ENCODE assay signal across 27 cellular contexts in the genomic region with DNA sequence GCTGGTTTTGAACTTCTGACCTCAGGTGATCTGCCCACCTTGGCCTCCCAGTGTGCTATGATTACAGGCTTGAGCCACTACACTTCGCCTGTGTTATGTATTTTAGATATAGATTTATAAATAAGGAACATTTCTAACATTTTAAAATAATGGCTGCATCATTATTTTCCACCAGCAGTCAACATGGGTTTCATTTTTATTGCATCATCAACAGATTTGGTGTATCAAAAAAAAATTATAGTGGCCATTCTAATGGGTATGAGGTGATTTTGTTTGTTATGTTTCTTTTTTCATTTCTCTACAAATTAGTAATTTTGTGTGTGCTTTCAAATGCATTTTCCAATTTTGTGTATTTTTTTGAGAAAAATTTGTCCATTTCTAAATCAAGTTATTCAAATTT. TPM values are rescaled to one million over a fixed set of nuclear protein-coding genes. Genes with fewer than 3 reads are reported as not detected.
DNase-seq lines count a peak whose midpoint lies in the region; ATAC-seq, FAIRE-seq and TF ChIP-seq lines count a peak whose summit lies in the region.
"Had no signal": no experiment of that assay in that cellular context is flagged by ENCODE, and none has a peak within 500 bp of the region (broad histone marks: within the 10 kb centered on the region; RNA-seq: fewer than 3 reads in every experiment).

No MANE protein-coding gene starts in this region.

- TF ChIP-seq POLR2A in HepG2 (IDR thresholded peaks at IDR 0.05; ENCODE audit: insufficient read depth in 1 of 2, low read depth in 2 of 2, low read length in 2 of 2) = no peak
- no peak for TF ChIP-seq POLR2A in right lobe of liver (IDR thresholded peaks at IDR 0.05)
- TF ChIP-seq POLR2A in K562 (conservative IDR thresholded peaks at IDR 0.05) = no peak
- TF ChIP-seq POLR2A in gastroesophageal sphincter (IDR thresholded peaks at IDR 0.05) = no peak

- DNase-seq in HepG2 (ENCODE audit: low spot score) (no peak), right lobe of liver (no peak), K562 (ENCODE audit: extremely low read depth in 1 of 4, low spot score in 3 of 4) (no peak), kidney (no peak), GM20000 (ENCODE audit: low spot score) (no peak), CD14-positive monocyte (ENCODE audit: low spot score) (no peak)
- DNase-seq in NK-92 treated with Interleukin-12 subunit alpha and Interleukin-12 subunit beta, amount 100 ng/mL, for 24 hours (lab: John Stamatoyannopoulos, UW) = no peak
- DNase-seq: ACHN; AML-193; BE2C; C1 segment of cervical spinal cord; CD4-positive, CD25-positive, alpha-beta regulatory T cell; CD8-positive, alpha-beta T cell; DMS 273 treated with DMSO at 0.1 percent for 48 hours; DMS79; EL; GF-D8; GM23248; H7; HCEC 1CT had no signal

- H3K27ac ChIP-seq in HepG2 (ENCODE audit: extremely low read length, insufficient read depth, low read length) (no peak overlapping the region), right lobe of liver (no peak overlapping the region), K562 (ENCODE audit: extremely low read depth, low read depth, low read length) (no peak overlapping the region), kidney (ENCODE audit: low read depth in 2 of 2, low read length in 2 of 2) (no peak overlapping the region), gastroesophageal sphincter (no peak overlapping the region)
- H3K27ac ChIP-seq: 22Rv1, A549, GM23248 had no signal

- H3K4me1 Mint-ChIP-seq in CD14-positive monocyte = no peaks in the 10 kb centered on the region

- intact Hi-C loops in HepG2 (cut with micrococcal nuclease; ENCODE audit: unreplicated experiment) = no loop called here
- intact Hi-C loops in right lobe of liver (cut with DNase I) = no loop called here
- intact Hi-C loops in K562 (cut with micrococcal nuclease) = no loop called here
- intact Hi-C loops in kidney (cut with DNase I) = no loop called here
- intact Hi-C loops in CD14-positive monocyte (cut with micrococcal nuclease) = no loop called here

- FAIRE-seq in HepG2 (lab: Jason Lieb, UNC) (no peak), K562 (lab: Jason Lieb, UNC) (no peak), kidney (lab: Jason Lieb, UNC) (peak; percentile 90)
- FAIRE-seq: A549, D721Med, GM12891, GM18507, H1 had no signal

- no peak for TF ChIP-seq EP300 in HepG2 (IDR thresholded peaks at IDR 0.05; ENCODE audit: low read depth in 2 of 2, low read length in 2 of 2)
- TF ChIP-seq EP300 in HepG2 (CRISPR knock-in tag; IDR thresholded peaks at IDR 0.05; ENCODE audit: borderline replicate concordance) = no peak
- no peak for TF ChIP-seq EP300 in K562 (IDR thresholded peaks at IDR 0.05; ENCODE audit: low read length)
- no peak for TF ChIP-seq EP300 in gastroesophageal sphincter (IDR thresholded peaks at IDR 0.05)

- H3K27ac Mint-ChIP-seq in CD14-positive monocyte = no peak overlapping the region
- H3K27ac Mint-ChIP-seq: CD4-positive, CD25-positive, alpha-beta regulatory T cell; CD8-positive, alpha-beta T cell had no signal

- H3K4me2 ChIP-seq in HepG2 (ENCODE audit: low read depth, low read length) (no peak overlapping the region), K562 (ENCODE audit: insufficient read depth, low read length) (no peak overlapping the region)
- H3K4me2 ChIP-seq: A549 had no signal

- H3K36me3 ChIP-seq in HepG2 (replicated peaks in 1 of 2; ENCODE audit: control insufficient read depth in 1 of 2, insufficient read depth in 2 of 2, low read length in 2 of 2) = peaks cover 12 to 47% of the 10 kb centered on the region in 2 experiments; a peak in 4 of 5 replicates
- peaks cover 0 to 8% (median 2%) of the 10 kb centered on the region in 4 donors for H3K36me3 ChIP-seq in right lobe of liver
- H3K36me3 ChIP-seq in K562 (ENCODE audit: control insufficient read depth, insufficient read depth, low read length) = peaks cover 13% of the 10 kb centered on the region; the same call in 1 of the 3 replicates
- peaks cover 3 to 13% of the 10 kb centered on the region in 2 donors for H3K36me3 ChIP-seq in kidney (ENCODE audit: control insufficient read depth in 1 of 2, insufficient read depth in 2 of 2, low read length in 2 of 2)
- peaks cover 0 to 75% of the 10 kb centered on the region in 2 donors for H3K36me3 ChIP-seq in gastroesophageal sphincter

- 87% methylated on average over 1 of the region's 1 CpG for WGBS in HepG2 (ENCODE audit: low lambda C conversion rate)
- WGBS in right lobe of liver (ENCODE audit: insufficient coverage, low coverage, low lambda C conversion rate, missing lambda C conversion rate) = 92% methylated on average over 1 of the region's 1 CpG
- WGBS in K562 (ENCODE audit: insufficient coverage, low coverage, missing lambda C conversion rate) = 33% methylated on average over 1 of the region's 1 CpG
- WGBS in gastroesophageal sphincter (ENCODE audit: low coverage in 1 of 2), 2 donors = 100% methylated on average over 1 of the region's 1 CpG; no CpG with 5 or more reads in 1 of the 2 donors

- H3K27me3 ChIP-seq in HepG2 (ENCODE audit: control insufficient read depth in 1 of 2, insufficient read depth in 2 of 2, low read length in 2 of 2) = no peaks in the 10 kb centered on the region
- H3K27me3 ChIP-seq in right lobe of liver = no peaks in the 10 kb centered on the region
- no peaks in the 10 kb centered on the region for H3K27me3 ChIP-seq in K562 (ENCODE audit: control insufficient read depth in 2 of 2, insufficient read depth in 2 of 2, low read length in 2 of 2)
- H3K27me3 ChIP-seq in gastroesophageal sphincter = no peaks in the 10 kb centered on the region
- H3K27me3 ChIP-seq: BE2C had no signal

- no peaks in the 10 kb centered on the region for H3K27me3 Mint-ChIP-seq in CD14-positive monocyte (ENCODE audit: low read depth in 3 of 3)
- H3K27me3 Mint-ChIP-seq: CD4-positive, CD25-positive, alpha-beta regulatory T cell had no signal

- H3K9me3 ChIP-seq in HepG2 (ENCODE audit: low read length) = peaks cover 60% of the 10 kb centered on the region
- H3K9me3 ChIP-seq in right lobe of liver = peaks cover 0 to 41% (median 14%) of the 10 kb centered on the region in 4 donors
- peaks cover 12% of the 10 kb centered on the region for H3K9me3 ChIP-seq in K562 (replicated peaks; ENCODE audit: control insufficient read depth, insufficient read depth, low read depth, low read length)
- H3K9me3 ChIP-seq in kidney (ENCODE audit: control insufficient read depth in 1 of 2, low read length in 2 of 2) = peaks cover 0 to 3% of the 10 kb centered on the region in 2 donors
- no peaks in the 10 kb centered on the region for H3K9me3 ChIP-seq in gastroesophageal sphincter
- H3K9me3 ChIP-seq: BE2C had no signal

- BruUV-seq in HepG2 (replicated peaks; lab: Mats Ljungman, UMichigan) = no TSS peak
- BruUV-seq in K562 (replicated peaks; lab: Mats Ljungman, UMichigan) = no TSS peak

- POLR2A ChIA-PET in HepG2 (lab: Yijun Ruan, JAX) (no interaction called here), K562 (lab: Yijun Ruan, JAX) (no interaction called here)

- no peak overlapping the region for H2AFZ ChIP-seq in HepG2 (ENCODE audit: low read length)
- H2AFZ ChIP-seq in K562 (ENCODE audit: low read depth, low read length) = no peak overlapping the region
- H2AFZ ChIP-seq: GM23248 had no signal

- peaks cover 19 to 87% (median 72%) of the 10 kb centered on the region in 7 donors for H3K9me3 Mint-ChIP-seq in CD14-positive monocyte

- H4K20me1 ChIP-seq in HepG2 (ENCODE audit: insufficient read depth, low read length) (no peaks in the 10 kb centered on the region), K562 (replicated peaks; ENCODE audit: control insufficient read depth, insufficient read depth, low read length) (no peaks in the 10 kb centered on the region)

- H3K4me3 Mint-ChIP-seq in CD14-positive monocyte = no peak overlapping the region
- H3K4me3 Mint-ChIP-seq: CD4-positive, CD25-positive, alpha-beta regulatory T cell; CD8-positive, alpha-beta T cell had no signal

- no peaks in the 10 kb centered on the region for H3K9me1 ChIP-seq in K562 (ENCODE audit: control insufficient read depth, insufficient read depth, low read length)

- H3K36me3 Mint-ChIP-seq in CD14-positive monocyte = peaks cover 43 to 65% of the 10 kb centered on the region in 2 donors

- TF ChIP-seq CTCF in HepG2 (CRISPR knock-in tag; IDR thresholded peaks at IDR 0.05) (no peak), right lobe of liver (IDR thresholded peaks at IDR 0.05) (no peak), K562 (IDR thresholded peaks at IDR 0.05 in 2 of 3, conservative IDR thresholded peaks at IDR 0.05 in 1 of 3; ENCODE audit: insufficient read depth in 2 of 3, low read depth in 1 of 3, low read length in 3 of 3) (no peak), kidney (IDR thresholded peaks at IDR 0.05; ENCODE audit: borderline replicate concordance, extremely low read depth, insufficient read depth) (no peak), GM20000 (IDR thresholded peaks at IDR 0.05; ENCODE audit: extremely low read depth, missing control alignments) (no peak), gastroesophageal sphincter (IDR thresholded peaks at IDR 0.05) (no peak), CD14-positive monocyte (IDR thresholded peaks at IDR 0.05) (no peak)

- H3K9ac ChIP-seq in HepG2 (ENCODE audit: insufficient read depth, low read depth, low read length) = no peak overlapping the region
- H3K9ac ChIP-seq in K562 (ENCODE audit: insufficient read depth in 1 of 2, low read depth in 2 of 2, low read length in 2 of 2) = no peak overlapping the region
- H3K9ac ChIP-seq in kidney (ENCODE audit: low read length in 2 of 2) = no peak overlapping the region
- H3K9ac ChIP-seq: GM23248 had no signal

- H3K4me1 ChIP-seq in HepG2 (ENCODE audit: insufficient read depth, low read length) (no peaks in the 10 kb centered on the region), right lobe of liver (no peaks in the 10 kb centered on the region), K562 (replicated peaks in 1 of 2; ENCODE audit: control insufficient read depth in 2 of 2, insufficient read depth in 2 of 2, low read length in 2 of 2) (no peaks in the 10 kb centered on the region), kidney (ENCODE audit: control insufficient read depth in 1 of 2, insufficient read depth in 1 of 2, low read depth in 1 of 2, low read length in 2 of 2) (no peaks in the 10 kb centered on the region), gastroesophageal sphincter (no peaks in the 10 kb centered on the region)
- H3K4me1 ChIP-seq: A549, BE2C had no signal

- CTCF ChIA-PET in HepG2 (lab: Yijun Ruan, JAX; ENCODE audit: low intra/inter-chr PET ratio, low total read pairs) = no interaction called here
- CTCF ChIA-PET in K562 (lab: Yijun Ruan, JAX; ENCODE audit: low intra/inter-chr PET ratio) = no interaction called here

- no peak for TF ChIP-seq RAD21 in HepG2 (CRISPR knock-in tag; IDR thresholded peaks at IDR 0.05)
- no peak for TF ChIP-seq RAD21 in K562 (CRISPR knock-in tag; conservative IDR thresholded peaks at IDR 0.05 in 1 of 2, IDR thresholded peaks at IDR 0.05 in 1 of 2)

- H3K4me3 ChIP-seq in HepG2 (replicated peaks in 1 of 3; ENCODE audit: insufficient read depth in 1 of 3, low read depth in 2 of 3, low read length in 3 of 3) = no peak overlapping the region
- H3K4me3 ChIP-seq in right lobe of liver = no peak overlapping the region
- no peak overlapping the region for H3K4me3 ChIP-seq in K562
- no peak overlapping the region for H3K4me3 ChIP-seq in kidney (ENCODE audit: low read length in 2 of 2)
- H3K4me3 ChIP-seq in gastroesophageal sphincter = no peak overlapping the region
- H3K4me3 ChIP-seq: A549, GM23248 had no signal

- H3K79me2 ChIP-seq in HepG2 (ENCODE audit: insufficient read depth, low read length) = no peaks in the 10 kb centered on the region
- H3K79me2 ChIP-seq in K562 (ENCODE audit: control insufficient read depth, insufficient read depth, low read length) = no peaks in the 10 kb centered on the region

- no peak for ATAC-seq in HepG2
- ATAC-seq in right lobe of liver = no peak
- no peak for ATAC-seq in K562
- no peak for ATAC-seq in gastroesophageal sphincter
- ATAC-seq: A549; CD8-positive, alpha-beta T cell had no signal

- in situ Hi-C loops in HepG2 (cut with HindIII; ENCODE audit: extremely low pct_ligation_motif_present, low pct_unique_long_range_greater_than_20kb) (no loop called here), K562 (cut with MboI) (no loop called here)

RNA-seq across cellular contexts. Expression of a gene that starts 16.2 kb away (rescaled TPM):
- total RNA-seq in HepG2 (2016; rRNA removed; fragmentation: Illumina TruSeq; extraction: Trizol) = 0.66 and 1.0 TPM in 2 replicates
- total RNA-seq in HepG2 (2016; cell fraction: cytosol; rRNA removed; fragmentation: Illumina TruSeq; extraction: Trizol; ENCODE audit: low read depth) = 0.30 and 0.35 TPM in 2 replicates
- 0.61 and 0.97 TPM in 2 replicates for total RNA-seq in HepG2 (2016; cell fraction: insoluble cytoplasmic fraction; rRNA removed; fragmentation: Illumina TruSeq; extraction: Trizol)
- total RNA-seq in HepG2 (2016; cell fraction: membrane; rRNA removed; fragmentation: Illumina TruSeq; extraction: Trizol) = 0.24 and 0.56 TPM in 2 replicates
- 0.40 and 0.97 TPM in 2 replicates for total RNA-seq in HepG2 (2016; cell fraction: nucleus; rRNA removed; fragmentation: Illumina TruSeq; extraction: Trizol)
- 0.25 and 0.49 TPM in 2 replicates for polyA plus RNA-seq in HepG2 (2011; rRNA removed)
- 0.24 and 0.35 TPM in 2 replicates for polyA plus RNA-seq in HepG2 (2011; cell fraction: cytosol; rRNA removed)
- polyA plus RNA-seq in HepG2 (2011; cell fraction: nucleus; rRNA removed) = 0.32 and 0.40 TPM in 2 replicates
- polyA plus RNA-seq in HepG2 (2012) = 0.40 and 0.59 TPM in 2 replicates
- polyA plus RNA-seq in HepG2 (2016; cell fraction: cytosol; fragmentation: Illumina TruSeq; extraction: Trizol; ENCODE audit: low read depth) = 0.07 and 0.24 TPM in 2 replicates
- 0.87 and 1.4 TPM in 2 replicates for polyA plus RNA-seq in HepG2 (2016; cell fraction: insoluble cytoplasmic fraction; fragmentation: Illumina TruSeq; extraction: Trizol; ENCODE audit: low read depth)
- 0.13 and 0.23 TPM in 2 replicates for polyA plus RNA-seq in HepG2 (2016; cell fraction: membrane; fragmentation: Illumina TruSeq; extraction: Trizol; ENCODE audit: low read depth)
- 0.73 and 1.4 TPM in 2 replicates for polyA plus RNA-seq in HepG2 (2016; cell fraction: nucleus; fragmentation: Illumina TruSeq; extraction: Trizol; ENCODE audit: insufficient read depth, low read depth)
- polyA minus RNA-seq in HepG2 (2011; rRNA and poly(A)+ RNA removed; ENCODE audit: low replicate concordance) = 0.07 and 0.24 TPM in 2 replicates
- polyA minus RNA-seq in HepG2 (2011; cell fraction: cytosol; rRNA and poly(A)+ RNA removed) = not detected in 2 replicates
- 1.4 and 2.0 TPM in 2 replicates for polyA minus RNA-seq in HepG2 (2011; cell fraction: nucleus; rRNA and poly(A)+ RNA removed)
- total RNA-seq in right lobe of liver = 1 to 10 TPM in 2 of 6 experiments, under 1 TPM in 4; 0.35 to 1.6 (median 0.81) TPM
- 16.7 and 33.6 TPM in 2 replicates for total RNA-seq in K562 (2011; cell fraction: chromatin; rRNA removed; ENCODE audit: low replicate concordance)
- 15.0 and 22.9 TPM in 2 replicates for total RNA-seq in K562 (2011; cell fraction: nucleolus; rRNA removed)
- 27.9 and 42.9 TPM in 2 replicates for total RNA-seq in K562 (2011; cell fraction: nucleoplasm; rRNA removed)
- total RNA-seq in K562 (2014; rRNA removed) = 11.1 and 11.4 TPM in 2 replicates
- 23.4 and 24.0 TPM in 2 replicates for total RNA-seq in K562 (2014; rRNA removed; fragmentation: Illumina TruSeq; extraction: Trizol)
- total RNA-seq in K562 (2015; rRNA removed; fragmentation: Illumina TruSeq; extraction: Trizol) = 23.9 and 24.0 TPM in 2 replicates
- total RNA-seq in K562 (2021) = 11.6 and 14.1 TPM in 2 replicates
- 7.3 and 12.0 TPM in 2 replicates for polyA plus RNA-seq in K562 (2011; rRNA removed)
- 6.1 and 6.6 TPM in 2 replicates for polyA plus RNA-seq in K562 (2011; cell fraction: cytosol; rRNA removed)
- polyA plus RNA-seq in K562 (2011; cell fraction: nucleus; rRNA removed) = 4.2 and 6.2 TPM in 2 replicates
- 11.8 and 36.1 TPM in 2 replicates for polyA plus RNA-seq in K562 (2012)
- 19.9 and 26.3 TPM in 2 replicates for polyA plus RNA-seq in K562 (2014; fragmentation: Illumina TruSeq; extraction: Trizol)
- 10 to 100 TPM; 17.1 to 26.3 TPM for polyA plus RNA-seq in K562 (2014; fragmentation: Nextera tagmentation; extraction: Ambion mirVana)
- polyA plus RNA-seq in K562 (2014; rRNA removed) = 13.5 and 16.7 TPM in 2 replicates
- polyA minus RNA-seq in K562 (2011; rRNA and poly(A)+ RNA removed) = 15.3 and 18.9 TPM in 2 replicates
- 4.0 and 7.7 TPM in 2 replicates for polyA minus RNA-seq in K562 (2011; cell fraction: cytosol; rRNA and poly(A)+ RNA removed)
- polyA minus RNA-seq in K562 (2011; cell fraction: nucleus; rRNA and poly(A)+ RNA removed) = 7.4 and 9.8 TPM in 2 replicates
- total RNA-seq in kidney = 4.5 TPM
- 1.9 TPM for polyA plus RNA-seq in kidney (ENCODE audit: insufficient read depth, low read depth, low replicate concordance)
- total RNA-seq in gastroesophageal sphincter = 1 to 10 TPM; 1.7 to 6.1 (median 2.9) TPM
- 1 to 10 TPM; 2.4 to 4.6 TPM for polyA plus RNA-seq in CD14-positive monocyte
- total RNA-seq: H7 had no signal
- polyA plus RNA-seq: A549 had no signal

RNA-seq across cellular contexts. Expression of a gene that starts 18.9 kb away (rescaled TPM):
- total RNA-seq in HepG2 (2016; rRNA removed; fragmentation: Illumina TruSeq; extraction: Trizol) (10.6 and 12.8 TPM in 2 replicates), right lobe of liver (1 to 10 TPM; 3.6 to 6.7 (median 4.4) TPM), K562 (2014; rRNA removed) (5.6 and 6.0 TPM in 2 replicates), K562 (2014; rRNA removed; fragmentation: Illumina TruSeq; extraction: Trizol) (12.6 and 13.0 TPM in 2 replicates), K562 (2015; rRNA removed; fragmentation: Illumina TruSeq; extraction: Trizol) (11.3 and 14.3 TPM in 2 replicates), K562 (2021) (7.5 and 8.0 TPM in 2 replicates), kidney (15.3 TPM), gastroesophageal sphincter (10 to 100 TPM in 2 of 4 donors, 1 to 10 TPM in 2; 7.0 to 17.3 (median 9.5) TPM)
- 1.2 and 1.7 TPM in 2 replicates for total RNA-seq in HepG2 (2016; cell fraction: cytosol; rRNA removed; fragmentation: Illumina TruSeq; extraction: Trizol; ENCODE audit: low read depth)
- 10.1 and 11.6 TPM in 2 replicates for total RNA-seq in HepG2 (2016; cell fraction: insoluble cytoplasmic fraction; rRNA removed; fragmentation: Illumina TruSeq; extraction: Trizol)
- total RNA-seq in HepG2 (2016; cell fraction: membrane; rRNA removed; fragmentation: Illumina TruSeq; extraction: Trizol) = 4.2 and 8.1 TPM in 2 replicates
- 12.7 and 17.2 TPM in 2 replicates for total RNA-seq in HepG2 (2016; cell fraction: nucleus; rRNA removed; fragmentation: Illumina TruSeq; extraction: Trizol)
- polyA plus RNA-seq in HepG2 (2011; rRNA removed) (3.5 and 3.6 TPM in 2 replicates), K562 (2011; rRNA removed) (7.2 and 8.1 TPM in 2 replicates), K562 (2014; fragmentation: Illumina TruSeq; extraction: Trizol) (11.7 and 14.4 TPM in 2 replicates), K562 (2014; fragmentation: Nextera tagmentation; extraction: Ambion mirVana) (1 to 10 TPM; 4.0 to 6.9 TPM), K562 (2014; rRNA removed) (7.4 TPM in 2 replicates), kidney (ENCODE audit: insufficient read depth, low read depth, low replicate concordance) (5.4 TPM), CD14-positive monocyte (1 to 10 TPM in 1 of 2 donors, under 1 TPM in 1; 0.45 to 1.5 TPM)
- 1.4 and 2.5 TPM in 2 replicates for polyA plus RNA-seq in HepG2 (2011; cell fraction: cytosol; rRNA removed)
- polyA plus RNA-seq in HepG2 (2011; cell fraction: nucleus; rRNA removed) = 3.0 and 3.4 TPM in 2 replicates
- polyA plus RNA-seq in HepG2 (2012) = 3.7 and 6.1 TPM in 2 replicates
- polyA plus RNA-seq in HepG2 (2016; cell fraction: cytosol; fragmentation: Illumina TruSeq; extraction: Trizol; ENCODE audit: low read depth) = 0.58 and 0.64 TPM in 2 replicates
- 10.5 and 10.9 TPM in 2 replicates for polyA plus RNA-seq in HepG2 (2016; cell fraction: insoluble cytoplasmic fraction; fragmentation: Illumina TruSeq; extraction: Trizol; ENCODE audit: low read depth)
- 1.9 and 2.1 TPM in 2 replicates for polyA plus RNA-seq in HepG2 (2016; cell fraction: membrane; fragmentation: Illumina TruSeq; extraction: Trizol; ENCODE audit: low read depth)
- polyA plus RNA-seq in HepG2 (2016; cell fraction: nucleus; fragmentation: Illumina TruSeq; extraction: Trizol; ENCODE audit: insufficient read depth, low read depth) = 10.5 and 14.1 TPM in 2 replicates
- 0.65 and 1.6 TPM in 2 replicates for polyA minus RNA-seq in HepG2 (2011; rRNA and poly(A)+ RNA removed; ENCODE audit: low replicate concordance)
- polyA minus RNA-seq in HepG2 (2011; cell fraction: cytosol; rRNA and poly(A)+ RNA removed) = 4.0 and 4.7 TPM in 2 replicates
- polyA minus RNA-seq in HepG2 (2011; cell fraction: nucleus; rRNA and poly(A)+ RNA removed) = 20.2 and 30.8 TPM in 2 replicates
- total RNA-seq in K562 (2011; cell fraction: chromatin; rRNA removed; ENCODE audit: low replicate concordance) = 5.3 and 19.8 TPM in 2 replicates
- total RNA-seq in K562 (2011; cell fraction: nucleolus; rRNA removed) = 3.0 and 10.9 TPM in 2 replicates
- total RNA-seq in K562 (2011; cell fraction: nucleoplasm; rRNA removed) = 4.8 and 7.4 TPM in 2 replicates
- polyA plus RNA-seq in K562 (2011; cell fraction: cytosol; rRNA removed) = 1.8 and 3.4 TPM in 2 replicates
- polyA plus RNA-seq in K562 (2011; cell fraction: nucleus; rRNA removed) = 4.9 and 5.2 TPM in 2 replicates
- polyA plus RNA-seq in K562 (2012) = 4.7 and 8.2 TPM in 2 replicates
- 9.2 and 12.2 TPM in 2 replicates for polyA minus RNA-seq in K562 (2011; rRNA and poly(A)+ RNA removed)
- polyA minus RNA-seq in K562 (2011; cell fraction: cytosol; rRNA and poly(A)+ RNA removed) = 2.3 and 3.2 TPM in 2 replicates
- 4.7 and 9.4 TPM in 2 replicates for polyA minus RNA-seq in K562 (2011; cell fraction: nucleus; rRNA and poly(A)+ RNA removed)
- total RNA-seq: H7 had no signal
- polyA plus RNA-seq: A549 had no signal
